ENCODE assay signal across 16 cellular contexts in the genomic region with DNA sequence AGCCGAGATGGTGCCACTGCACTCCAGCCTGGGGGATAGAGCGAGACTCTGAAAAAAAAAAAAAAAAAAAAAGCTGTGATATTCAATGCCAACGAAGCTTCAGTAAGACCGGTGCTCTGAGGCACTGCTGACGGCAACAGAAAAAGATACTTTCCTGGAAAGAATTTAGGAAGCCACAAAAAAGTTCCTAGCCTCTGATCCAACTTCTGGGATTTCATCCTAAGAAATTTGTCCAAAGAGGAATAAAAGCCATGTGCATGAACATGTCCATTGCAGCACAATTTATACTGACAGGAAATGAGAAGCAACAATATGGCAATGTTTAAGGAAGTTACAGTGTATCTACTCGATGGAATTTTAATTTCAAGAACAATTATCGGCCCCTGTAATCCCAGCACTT. TPM values are rescaled to one million over a fixed set of nuclear protein-coding genes. Genes with fewer than 3 reads are reported as not detected.
DNase-seq lines count a peak whose midpoint lies in the region; ATAC-seq lines count a peak whose summit lies in the region.
"Had no signal": no experiment of that assay in that cellular context is flagged by ENCODE, and none has a peak within 500 bp of the region (broad histone marks: within the 10 kb centered on the region; RNA-seq: fewer than 3 reads in every experiment).

No MANE protein-coding gene starts in this region.

- H3K27me3 Mint-ChIP-seq in activated CD4-positive, alpha-beta T cell treated with anti-CD3 and anti-CD28 coated beads, Interleukin-2, amount 10 ng/mL, durations not matched to agents 7 days and 5 days = no peaks in the 10 kb centered on the region
- H3K27me3 Mint-ChIP-seq in activated CD4-positive, alpha-beta T cell treated with anti-CD3 and anti-CD28 coated beads for 36 hours = peaks cover 11% of the 10 kb centered on the region

- intact Hi-C loops in activated CD4-positive, alpha-beta T cell treated with anti-CD3 and anti-CD28 coated beads for 36 hours (cut with DNase I, micrococcal nuclease) = no loop called here

- peak overlapping the region; percentile 36 for H3K27ac Mint-ChIP-seq in activated CD4-positive, alpha-beta T cell treated with anti-CD3 and anti-CD28 coated beads, Interleukin-2, amount 10 ng/mL, durations not matched to agents 7 days and 5 days
- no peak overlapping the region for H3K27ac Mint-ChIP-seq in activated CD4-positive, alpha-beta T cell treated with anti-CD3 and anti-CD28 coated beads for 36 hours
- H3K27ac Mint-ChIP-seq: CD14-positive monocyte; CD4-positive, alpha-beta memory T cell; CD4-positive, CD25-positive, alpha-beta regulatory T cell; CD8-positive, alpha-beta memory T cell had no signal

- no peak overlapping the region for H3K4me3 Mint-ChIP-seq in activated CD4-positive, alpha-beta T cell treated with anti-CD3 and anti-CD28 coated beads, Interleukin-2, amount 10 ng/mL, durations not matched to agents 7 days and 5 days
- no peak overlapping the region for H3K4me3 Mint-ChIP-seq in activated CD4-positive, alpha-beta T cell treated with anti-CD3 and anti-CD28 coated beads for 36 hours
- H3K4me3 Mint-ChIP-seq: CD14-positive monocyte; CD4-positive, alpha-beta memory T cell; CD4-positive, CD25-positive, alpha-beta regulatory T cell; CD8-positive, alpha-beta memory T cell had no signal

- no peak for ATAC-seq in activated CD4-positive, alpha-beta T cell treated with anti-CD3 and anti-CD28 coated beads for 36 hours
- ATAC-seq: A549, GM12878 had no signal

- H3K9me3 Mint-ChIP-seq in activated CD4-positive, alpha-beta T cell treated with anti-CD3 and anti-CD28 coated beads, Interleukin-2, amount 10 ng/mL, durations not matched to agents 7 days and 5 days = no peaks in the 10 kb centered on the region
- H3K9me3 Mint-ChIP-seq in activated CD4-positive, alpha-beta T cell treated with anti-CD3 and anti-CD28 coated beads for 36 hours (ENCODE audit: low read depth) = no peaks in the 10 kb centered on the region
- H3K9me3 Mint-ChIP-seq: CD4-positive, alpha-beta memory T cell; CD4-positive, CD25-positive, alpha-beta regulatory T cell; CD8-positive, alpha-beta memory T cell had no signal

- no peak for DNase-seq in activated CD4-positive, alpha-beta T cell treated with anti-CD3 and anti-CD28 coated beads, Interleukin-2, amount 10 ng/mL, durations not matched to agents 7 days and 5 days
- DNase-seq in activated CD4-positive, alpha-beta T cell treated with anti-CD3 and anti-CD28 coated beads for 36 hours = no peak
- DNase-seq in fibroblast of gingiva (ENCODE audit: low read depth) (peak; percentile 52), fibroblast of peridontal ligament (ENCODE audit: extremely low read depth) (peak; percentile 70), T-helper 1 cell (no peak), GF-D8 (lab: John Stamatoyannopoulos, UW) (no peak)
- DNase-seq: BE2C; C1 segment of cervical spinal cord; CD4-positive, alpha-beta memory T cell; CD4-positive, CD25-positive, alpha-beta regulatory T cell; CD8-positive, alpha-beta memory T cell; DMS 273 treated with DMSO at 0.1 percent for 48 hours; DMS79 treated with DMSO at 0.1 percent for 48 hours had no signal

- CTCF ChIA-PET in activated CD4-positive, alpha-beta T cell treated with anti-CD3 and anti-CD28 coated beads, Interleukin-2, amount 10 ng/mL, durations not matched to agents 7 days and 5 days (lab: Charles Lee) = interaction anchor here (0.9 to 1.0 kb wide), 2 partner anchors 9 to 16 kb away, joined by 3 to 4 read pairs; no protein-coding TSS in a partner anchor
- CTCF ChIA-PET in activated CD4-positive, alpha-beta T cell treated with anti-CD3 and anti-CD28 coated beads for 36 hours (lab: Charles Lee) = interaction anchor here (1.5 to 1.7 kb wide), 3 partner anchors 11 to 235 kb away, joined by 6 to 7 read pairs (median 6); no protein-coding TSS in a partner anchor

- POLR2A ChIA-PET in activated CD4-positive, alpha-beta T cell treated with anti-CD3 and anti-CD28 coated beads, Interleukin-2, amount 10 ng/mL, durations not matched to agents 7 days and 5 days (lab: Charles Lee) = no interaction called here
- POLR2A ChIA-PET in activated CD4-positive, alpha-beta T cell treated with anti-CD3 and anti-CD28 coated beads for 36 hours (lab: Charles Lee) = no interaction called here

- H3K36me3 Mint-ChIP-seq in activated CD4-positive, alpha-beta T cell treated with anti-CD3 and anti-CD28 coated beads, Interleukin-2, amount 10 ng/mL, durations not matched to agents 7 days and 5 days (ENCODE audit: low read depth) = no peaks in the 10 kb centered on the region
- H3K36me3 Mint-ChIP-seq in activated CD4-positive, alpha-beta T cell treated with anti-CD3 and anti-CD28 coated beads for 36 hours (ENCODE audit: low read depth) = no peaks in the 10 kb centered on the region
- H3K36me3 Mint-ChIP-seq: CD14-positive monocyte; CD4-positive, alpha-beta memory T cell; CD4-positive, CD25-positive, alpha-beta regulatory T cell; CD8-positive, alpha-beta memory T cell had no signal

- H3K4me1 Mint-ChIP-seq in activated CD4-positive, alpha-beta T cell treated with anti-CD3 and anti-CD28 coated beads, Interleukin-2, amount 10 ng/mL, durations not matched to agents 7 days and 5 days = peaks cover 9% of the 10 kb centered on the region
- peaks cover 13% of the 10 kb centered on the region for H3K4me1 Mint-ChIP-seq in activated CD4-positive, alpha-beta T cell treated with anti-CD3 and anti-CD28 coated beads for 36 hours
- H3K4me1 Mint-ChIP-seq: CD4-positive, alpha-beta memory T cell; CD4-positive, CD25-positive, alpha-beta regulatory T cell; CD8-positive, alpha-beta memory T cell had no signal

RNA-seq across cellular contexts. Expression of a gene that starts 24.5 kb away (rescaled TPM):
- 1 to 10 TPM; 5.0 to 5.4 TPM for total RNA-seq in activated CD4-positive, alpha-beta T cell treated with anti-CD3 and anti-CD28 coated beads, Interleukin-2, amount 10 ng/mL, durations not matched to agents 7 days and 5 days
- 1 to 10 TPM; 4.5 to 4.9 TPM for total RNA-seq in activated CD4-positive, alpha-beta T cell treated with anti-CD3 and anti-CD28 coated beads for 36 hours

Comparison
In these comparisons a context has a peak if more than half of its experiments do, and no peak if none do; other contexts are left out.
1. DNase-seq: peak in fibroblast of gingiva (single experiment) and fibroblast of peridontal ligament (single experiment); none in activated CD4-positive, alpha-beta T cell treated with anti-CD3 and anti-CD28 coated beads, Interleukin-2, amount 10 ng/mL, durations not matched to agents 7 days and 5 days (single experiment), activated CD4-positive, alpha-beta T cell treated with anti-CD3 and anti-CD28 coated beads for 36 hours (single experiment), T-helper 1 cell (0 of 5) and GF-D8 (single experiment).